ENCODE assay signal across 17 cellular contexts in the genomic region with DNA sequence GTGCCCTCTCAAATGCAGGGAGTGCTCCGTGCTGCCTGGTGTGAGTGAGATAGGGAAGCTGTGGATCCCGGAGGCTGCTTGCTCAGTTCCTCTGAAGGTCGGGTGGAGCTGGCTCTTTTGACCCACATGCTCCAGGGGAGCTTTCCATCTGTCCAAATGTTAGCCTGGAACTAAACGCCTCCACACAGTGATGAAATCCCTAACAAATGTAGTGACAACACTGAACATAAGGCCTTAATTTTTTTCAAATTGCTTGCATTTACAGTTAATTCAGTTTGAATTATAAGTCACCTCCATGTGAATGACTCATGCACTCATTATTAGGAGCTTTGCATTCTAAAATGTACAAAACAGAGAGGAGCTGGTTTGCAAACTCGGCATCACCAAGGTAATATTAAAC. TPM values are rescaled to one million over a fixed set of nuclear protein-coding genes. Genes with fewer than 3 reads are reported as not detected.
DNase-seq lines count a peak whose midpoint lies in the region; ATAC-seq, FAIRE-seq and TF ChIP-seq lines count a peak whose summit lies in the region.
"Had no signal": no experiment of that assay in that cellular context is flagged by ENCODE, and none has a peak within 500 bp of the region (broad histone marks: within the 10 kb centered on the region; RNA-seq: fewer than 3 reads in every experiment).

No MANE protein-coding gene starts in this region.

- ATAC-seq in A549 (no peak), left lung (peak; percentile 54), HG03135 (IDR thresholded peaks at IDR 0.05; ENCODE audit: unreplicated experiment) (no peak)
- ATAC-seq: natural killer cell, psoas muscle had no signal

- no peak for TF ChIP-seq POLR2A in A549 (IDR thresholded peaks at IDR 0.05; ENCODE audit: low read length)

- intact Hi-C loops in left lung (cut with DNase I), result no loop called here

- POLR2A ChIA-PET in A549 (lab: Yijun Ruan, JAX), result no interaction called here

- H3K4me1 ChIP-seq in A549 (peaks cover 10% of the 10 kb centered on the region; the same call in 2 of the 3 replicates), adipocyte (ENCODE audit: control insufficient read depth, insufficient read depth, low read length) (peaks cover 14% of the 10 kb centered on the region), left lung (peaks cover 0 to 10% of the 10 kb centered on the region in 2 donors)
- H3K4me1 ChIP-seq: psoas muscle had no signal

- no peak for FAIRE-seq in A549 (lab: Jason Lieb, UNC)
- FAIRE-seq: colon had no signal

- no peaks in the 10 kb centered on the region for H3K27me3 ChIP-seq in adipocyte (replicated peaks; ENCODE audit: control insufficient read depth, insufficient read depth, low read length)
- no peaks in the 10 kb centered on the region for H3K27me3 ChIP-seq in left lung

- H3K4me3 ChIP-seq in A549, result no peak overlapping the region
- H3K4me3 ChIP-seq in HFF-Myc (replicated peaks; ENCODE audit: low read depth, low read length), result no peak overlapping the region
- H3K4me3 ChIP-seq in adipocyte (ENCODE audit: low read length), result peak overlapping the region; percentile 40
- H3K4me3 ChIP-seq in left lung, result no peak overlapping the region
- H3K4me3 ChIP-seq: psoas muscle had no signal

- CTCF ChIA-PET in A549 (lab: Yijun Ruan, JAX), result no interaction called here

- no peak overlapping the region for H3K4me2 ChIP-seq in A549

- H3K9me3 ChIP-seq in A549, result no peaks in the 10 kb centered on the region
- H3K9me3 ChIP-seq in adipocyte (ENCODE audit: control insufficient read depth, low read length), result no peaks in the 10 kb centered on the region
- no peaks in the 10 kb centered on the region for H3K9me3 ChIP-seq in left lung
- H3K9me3 ChIP-seq: psoas muscle had no signal

- no peaks in the 10 kb centered on the region for H3K36me3 ChIP-seq in adipocyte (ENCODE audit: control insufficient read depth, insufficient read depth, low read length, severe bottlenecking)
- no peaks in the 10 kb centered on the region for H3K36me3 ChIP-seq in left lung

- H3K9ac ChIP-seq in adipocyte (ENCODE audit: low read length), result no peak overlapping the region

- TF ChIP-seq EP300 in A549 (IDR thresholded peaks at IDR 0.05), result no peak

- no peak overlapping the region for H3K27ac ChIP-seq in A549
- peak overlapping the region in 1 of 2 donors; percentile 54 for H3K27ac ChIP-seq in left lung
- H3K27ac ChIP-seq: epithelial cell of prostate, psoas muscle had no signal

- 31% methylated on average over 5 of the region's 5 CpGs for WGBS in A549 (ENCODE audit: missing lambda C conversion rate)

- DNase-seq in A549 (ENCODE audit: low read depth in 1 of 2, low spot score in 1 of 2) (no peak), HFF-Myc (ENCODE audit: extremely low read depth, low read depth) (peak; percentile 39), adipocyte (ENCODE audit: low read depth) (peak; percentile 66), left lung (no peak), NCI-H2196 (lab: John Stamatoyannopoulos, UW; ENCODE audit: unreplicated experiment) (no peak), NCI-H187 (lab: John Stamatoyannopoulos, UW) (no peak), activated T-cell treated with anti-CD3 and anti-CD28 coated beads for 4 hours (no peak)
- DNase-seq: activated CD4-positive, alpha-beta memory T cell treated with anti-CD3 and anti-CD28 coated beads, Interleukin-2, amount 10 ng/mL, durations not matched to agents 7 days and 5 days; amniotic stem cell; MV-4-11; natural killer cell; stimulated activated CD4-positive, alpha-beta T cell treated with anti-CD3 and anti-CD28 coated beads, Interleukin-1b, Interleukin-23, amount 100 ng/mL, for 48 hours had no signal

- TF ChIP-seq RAD21 in A549 (conservative IDR thresholded peaks at IDR 0.05 in 1 of 2, IDR thresholded peaks at IDR 0.05 in 1 of 2), result no peak

- TF ChIP-seq CTCF in A549 (IDR thresholded peaks at IDR 0.05) (no peak), HFF-Myc (IDR thresholded peaks at IDR 0.05; ENCODE audit: low read depth, low read length, missing control alignments) (no peak), left lung (IDR thresholded peaks at IDR 0.05) (no peak)

TF ChIP-seq in A549, 52 proteins besides CTCF, POLR2A, EP300 and RAD21:
- TF ChIP-seq, protein P1, sequence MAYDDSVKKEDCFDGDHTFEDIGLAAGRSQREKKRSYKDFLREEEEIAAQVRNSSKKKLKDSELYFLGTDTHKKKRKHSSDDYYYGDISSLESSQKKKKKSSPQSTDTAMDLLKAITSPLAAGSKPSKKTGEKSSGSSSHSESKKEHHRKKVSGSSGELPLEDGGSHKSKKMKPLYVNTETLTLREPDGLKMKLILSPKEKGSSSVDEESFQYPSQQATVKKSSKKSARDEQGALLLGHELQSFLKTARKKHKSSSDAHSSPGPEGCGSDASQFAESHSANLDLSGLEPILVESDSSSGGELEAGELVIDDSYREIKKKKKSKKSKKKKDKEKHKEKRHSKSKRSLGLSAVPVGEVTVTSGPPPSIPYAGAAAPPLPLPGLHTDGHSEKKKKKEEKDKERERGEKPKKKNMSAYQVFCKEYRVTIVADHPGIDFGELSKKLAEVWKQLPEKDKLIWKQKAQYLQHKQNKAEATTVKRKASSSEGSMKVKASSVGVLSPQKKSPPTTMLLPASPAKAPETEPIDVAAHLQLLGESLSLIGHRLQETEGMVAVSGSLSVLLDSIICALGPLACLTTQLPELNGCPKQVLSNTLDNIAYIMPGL (CRISPR knock-in tag; IDR thresholded peaks at IDR 0.05; ENCODE audit: borderline replicate concordance), result no peak
- TF ChIP-seq TP53 (CRISPR knock-in tag; IDR thresholded peaks at IDR 0.05) (no peak), FOSL2 (IDR thresholded peaks at IDR 0.05) (no peak), FOSL2 (CRISPR knock-in tag; IDR thresholded peaks at IDR 0.05) (peak; percentile 18; the same call in 1 of the 2 replicates)

RNA-seq across cellular contexts. Expression of a gene that starts 27.0 kb away (rescaled TPM):
- polyA plus RNA-seq in A549 (2011; rRNA removed), result 0.08 and 0.10 TPM in 2 replicates
- 0.13 and 0.17 TPM in 2 replicates for polyA plus RNA-seq in A549 (2012; cell fraction: cytosol; rRNA removed)
- 0.66 and 0.76 TPM in 2 replicates for polyA plus RNA-seq in A549 (2012; cell fraction: nucleus; rRNA removed)
- 0.05 to 0.08 TPM (median 0.06 TPM) in 3 replicates for polyA plus RNA-seq in A549 (2017; fragmentation: RNase III; extraction: RNeasy Plus Mini Kit Qiagen cat#74134 plus additional on column Dnase treatment)
- 0.05 and 0.45 TPM in 2 replicates for polyA minus RNA-seq in A549 (2011; rRNA and poly(A)+ RNA removed)
- total RNA-seq in left lung, result 1 to 10 TPM; 7.9 to 9.8 TPM
- total RNA-seq: activated CD4-positive, alpha-beta memory T cell treated with anti-CD3 and anti-CD28 coated beads, Interleukin-2, amount 10 ng/mL, durations not matched to agents 7 days and 5 days; activated T-helper 2 cell treated with anti-CD3 and anti-CD28 coated beads, Interferon-gamma antibody, Interleukin-2, Interleukin-4, amounts not matched to agents 10 μg/mL and 5 μg/mL and 100 μg/mL, durations not matched to agents 14 hours and 24 hours and 36 hours; natural killer cell had no signal

Comparison
In these comparisons a context has a peak if more than half of its experiments do, and no peak if none do; other contexts are left out.
1. DNase-seq: peak in HFF-Myc (single experiment) and adipocyte (single experiment); none in A549 (0 of 2), left lung (0 of 2), NCI-H2196 (single experiment), NCI-H187 (0 of 2) and activated T-cell treated with anti-CD3 and anti-CD28 coated beads for 4 hours (single experiment).